ENCODE assay signal across 7 cellular contexts in genomic region chr6:146864885-146865284, GRCh38.
"Had no signal": no experiment of that assay in that cellular context is flagged by ENCODE, and none has a peak within 500 bp of the region (broad histone marks: within the 10 kb centered on the region; RNA-seq: fewer than 3 reads in every experiment).

No MANE protein-coding gene starts in this region.

- DNase-seq: H9, HCEC 1CT, IMR-90 had no signal

- ATAC-seq: GM23338 had no signal

- H3K4me3 ChIP-seq: GM23338 had no signal

- H2AFZ ChIP-seq: GM23338 had no signal

- H3K4me2 ChIP-seq: GM23338 had no signal

- FAIRE-seq: H1, H54, HTR-8/SVneo had no signal
